ENCODE assay signal across 8 cellular contexts in the genomic region with DNA sequence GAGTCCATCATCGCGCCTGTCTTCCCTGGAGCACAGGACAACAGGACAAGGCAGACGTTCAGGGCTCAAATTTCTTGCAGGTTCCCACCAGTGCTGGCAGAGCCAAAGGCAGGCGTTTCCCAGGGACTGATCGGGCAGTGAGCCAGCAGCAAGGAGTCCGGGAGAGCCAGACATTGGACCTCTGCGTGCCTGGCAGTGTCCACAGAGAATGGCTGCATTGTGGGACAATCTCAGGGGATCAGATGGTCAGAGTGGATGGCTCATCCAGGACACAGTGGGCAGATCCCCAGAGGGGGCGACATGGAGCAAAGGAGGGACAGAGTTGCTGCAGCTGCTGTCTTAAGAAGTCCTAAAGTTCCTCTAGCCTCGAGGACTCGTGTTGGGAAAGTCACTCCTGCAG. TPM values are rescaled to one million over a fixed set of nuclear protein-coding genes. Genes with fewer than 3 reads are reported as not detected.
A peak's percentile ranks its signal among the peaks of the same experiment; 100 is the strongest.
DNase-seq lines count a peak whose midpoint lies in the region; ATAC-seq and TF ChIP-seq lines count a peak whose summit lies in the region.

No MANE protein-coding gene starts in this region.

- WGBS in upper lobe of left lung, 2 donors: 44 to 52% methylated on average over 7 to 10 of the region's 10 CpGs

- H3K4me3 ChIP-seq in lower lobe of right lung (no peak overlapping the region), upper lobe of left lung (no peak overlapping the region)

- H3K27ac ChIP-seq in RWPE1 (peak overlapping the region; percentile 18; the same call in 1 of the 2 replicates), lower lobe of right lung (peak overlapping the region; percentile 64), upper lobe of left lung (peak overlapping the region; percentile 55 to 94 (median 85))

- H3K9me3 ChIP-seq in lower lobe of right lung (no peaks in the 10 kb centered on the region), upper lobe of left lung (no peaks in the 10 kb centered on the region)

- POLR2A ChIA-PET in RWPE1 (lab: Yijun Ruan, JAX; ENCODE audit: low non-redundant PET): no interaction called here

- intact Hi-C loops in lower lobe of right lung (cut with DNase I): no loop called here

- peak; percentile 96 for DNase-seq in Ammon's horn (ENCODE audit: low spot score)
- no peak for DNase-seq in RWPE1 (ENCODE audit: low spot score)
- peak; percentile 23 for DNase-seq in dedifferentiated amniotic fluid mesenchymal stem cell (ENCODE audit: extremely low spot score)
- DNase-seq in lower lobe of right lung: peak; percentile 54
- DNase-seq in upper lobe of left lung: peak in 1 of 2 donors; percentile 45
- DNase-seq in NCI-H1105 (lab: John Stamatoyannopoulos, UW): no peak

- peaks cover 53% of the 10 kb centered on the region for H3K4me1 ChIP-seq in lower lobe of right lung
- peaks cover 44 to 73% (median 52%) of the 10 kb centered on the region in 4 donors for H3K4me1 ChIP-seq in upper lobe of left lung

- ATAC-seq in lower lobe of right lung: no peak
- ATAC-seq in upper lobe of left lung (ENCODE audit: low FRiP score in 2 of 2): no peak
- no peak for ATAC-seq in GM21423 (IDR thresholded peaks at IDR 0.05; ENCODE audit: unreplicated experiment)

- no peak for TF ChIP-seq EP300 in upper lobe of left lung (IDR thresholded peaks at IDR 0.05)

- CTCF ChIA-PET in RWPE1 (lab: Yijun Ruan, JAX): interaction anchor here (0.7 to 2.3 kb wide), 7 partner anchors 9 to 403 kb away, joined by 3 to 10 read pairs (median 4); no protein-coding TSS in a partner anchor

- TF ChIP-seq POLR2A in upper lobe of left lung (IDR thresholded peaks at IDR 0.05): no peak

- TF ChIP-seq CTCF in GM12873 (IDR thresholded peaks at IDR 0.05; ENCODE audit: insufficient read depth, low read depth, low read length, missing control alignments): peak; percentile 66
- peak; percentile 43 for TF ChIP-seq CTCF in RWPE1 (conservative IDR thresholded peaks at IDR 0.05; ENCODE audit: low read depth)
- TF ChIP-seq CTCF in lower lobe of right lung (IDR thresholded peaks at IDR 0.05): peak; percentile 48
- peak in 5 of 6 experiments; percentile 35 to 45 (median 43) for TF ChIP-seq CTCF in upper lobe of left lung (IDR thresholded peaks at IDR 0.05)

- H3K36me3 ChIP-seq in lower lobe of right lung (peaks cover 53% of the 10 kb centered on the region), upper lobe of left lung (peaks cover 13 to 49% (median 30%) of the 10 kb centered on the region in 4 donors)

- H3K27me3 ChIP-seq in lower lobe of right lung (ENCODE audit: low read depth) (no peaks in the 10 kb centered on the region), upper lobe of left lung (no peaks in the 10 kb centered on the region)

RNA-seq across cellular contexts. Expression of gene TMEM63A, which starts 4.6 kb away (rescaled TPM):
- 141 TPM for total RNA-seq in lower lobe of right lung
- total RNA-seq in upper lobe of left lung: 100 to 1,000 TPM in 4 of 6 donors, 10 to 100 TPM in 2; 57.9 to 244 (median 105) TPM

RNA-seq across cellular contexts. Expression of gene LEFTY1, which starts 11.4 kb away (rescaled TPM):
- not detected for total RNA-seq in lower lobe of right lung
- total RNA-seq in upper lobe of left lung: under 1 TPM in 2 of 6 donors, not detected in 4; 0.47 to 0.69 TPM

RNA-seq across cellular contexts. Expression of gene PYCR2, which starts 46.5 kb away (rescaled TPM):
- total RNA-seq in lower lobe of right lung (73.2 TPM), upper lobe of left lung (100 to 1,000 TPM in 1 of 6 donors, 10 to 100 TPM in 5; 49.4 to 115 (median 69.6) TPM)

Comparison
In these comparisons a context has a peak if more than half of its experiments do, and no peak if none do; other contexts are left out.
1. DNase-seq: peak in Ammon's horn (single experiment), dedifferentiated amniotic fluid mesenchymal stem cell (single experiment) and lower lobe of right lung (single experiment); none in RWPE1 (single experiment) and NCI-H1105 (single experiment).
2. H3K27ac ChIP-seq: peak in every context shown above with its lines; median percentile 85 in upper lobe of left lung; 64 in lower lobe of right lung; 18 in RWPE1.
3. Peak in every context shown above with its lines, with median percentiles within 50 percentile points of each other: CTCF ChIP-seq.